ENCODE assay signal across 1 cellular context in genomic region chr10:123836418-123837145, GRCh38.
TF ChIP-seq lines count a peak whose summit lies in the region.

No MANE protein-coding gene starts in this region.

TF ChIP-seq in GM12878, 131 proteins besides CTCF, POLR2A, EP300 and RAD21 (continued from another document):
- no peak for TF ChIP-seq SREBF1 (IDR thresholded peaks at IDR 0.05; ENCODE audit: low read length)
- TF ChIP-seq, protein P1, sequence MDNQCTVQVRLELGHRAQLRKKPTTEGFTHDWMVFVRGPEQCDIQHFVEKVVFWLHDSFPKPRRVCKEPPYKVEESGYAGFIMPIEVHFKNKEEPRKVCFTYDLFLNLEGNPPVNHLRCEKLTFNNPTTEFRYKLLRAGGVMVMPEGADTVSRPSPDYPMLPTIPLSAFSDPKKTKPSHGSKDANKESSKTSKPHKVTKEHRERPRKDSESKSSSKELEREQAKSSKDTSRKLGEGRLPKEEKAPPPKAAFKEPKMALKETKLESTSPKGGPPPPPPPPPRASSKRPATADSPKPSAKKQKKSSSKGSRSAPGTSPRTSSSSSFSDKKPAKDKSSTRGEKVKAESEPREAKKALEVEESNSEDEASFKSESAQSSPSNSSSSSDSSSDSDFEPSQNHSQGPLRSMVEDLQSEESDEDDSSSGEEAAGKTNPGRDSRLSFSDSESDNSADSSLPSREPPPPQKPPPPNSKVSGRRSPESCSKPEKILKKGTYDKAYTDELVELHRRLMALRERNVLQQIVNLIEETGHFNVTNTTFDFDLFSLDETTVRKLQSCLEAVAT (IDR thresholded peaks at IDR 0.05) = 0 out of 2 replicates have a peak, but pooled peaks have one; percentile 16
- TF ChIP-seq SIX5 (IDR thresholded peaks at IDR 0.05; ENCODE audit: low read depth, low read length, severe bottlenecking) = no peak
- no peak for TF ChIP-seq CREB1 (IDR thresholded peaks at IDR 0.05; ENCODE audit: low read depth)
